Comparison of ENCODE assay signal across 1 cellular context in the genomic region with DNA sequence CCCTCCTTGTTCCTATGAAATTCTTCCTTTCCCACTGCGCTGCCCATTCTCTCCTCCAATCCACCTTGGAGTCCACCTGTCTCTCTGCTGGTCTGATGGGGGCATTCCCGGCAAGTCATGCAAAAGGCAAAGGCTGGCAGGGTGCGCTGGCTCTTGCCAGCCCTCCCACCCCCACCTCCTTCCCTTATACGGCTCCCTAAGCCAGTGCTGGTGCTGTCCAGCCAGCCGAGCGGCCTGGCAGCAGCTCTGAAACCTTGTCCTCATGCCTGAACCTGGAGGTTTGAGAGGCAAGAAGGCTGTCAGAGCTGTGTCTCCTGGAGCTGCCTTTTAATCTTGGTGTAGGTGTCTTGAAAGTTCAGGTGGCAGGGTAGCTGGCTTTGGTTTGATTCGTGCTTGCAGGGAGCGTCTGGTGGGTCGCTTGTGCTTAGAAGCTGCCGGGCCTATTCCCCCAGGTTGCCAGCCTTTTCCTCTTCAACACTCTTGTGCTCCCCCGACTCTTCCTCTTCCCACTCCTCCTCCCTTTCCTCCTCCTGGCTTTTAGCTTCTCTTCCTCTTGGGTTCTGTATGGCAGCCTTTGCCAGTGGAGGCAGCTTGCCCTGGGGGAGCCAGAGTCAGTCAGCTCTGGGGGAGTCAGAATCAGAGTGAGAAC.
TF ChIP-seq lines count a peak whose summit lies in the region.

No MANE protein-coding gene starts in this region.

TF ChIP-seq in endothelial cell of umbilical vein, 7 proteins besides CTCF, POLR2A, EP300 and RAD21 (continued from another document):
- TF ChIP-seq, protein P1, sequence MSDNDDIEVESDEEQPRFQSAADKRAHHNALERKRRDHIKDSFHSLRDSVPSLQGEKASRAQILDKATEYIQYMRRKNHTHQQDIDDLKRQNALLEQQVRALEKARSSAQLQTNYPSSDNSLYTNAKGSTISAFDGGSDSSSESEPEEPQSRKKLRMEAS (IDR thresholded peaks at IDR 0.05; ENCODE audit: insufficient read depth, insufficient read length), result no peak
- no peak for TF ChIP-seq FOS (IDR thresholded peaks at IDR 0.05; ENCODE audit: borderline replicate concordance, insufficient read depth, low read length)
- no peak for TF ChIP-seq POLR2AphosphoS5 (IDR thresholded peaks at IDR 0.05; ENCODE audit: insufficient read depth, low read depth, low read length)
- TF ChIP-seq MYC (IDR thresholded peaks at IDR 0.05; ENCODE audit: low read depth, low read length), result no peak
- no peak for TF ChIP-seq EZH2 (IDR thresholded peaks at IDR 0.05; ENCODE audit: borderline replicate concordance, low read depth, low read length, severe bottlenecking)
